In the genomic region with DNA sequence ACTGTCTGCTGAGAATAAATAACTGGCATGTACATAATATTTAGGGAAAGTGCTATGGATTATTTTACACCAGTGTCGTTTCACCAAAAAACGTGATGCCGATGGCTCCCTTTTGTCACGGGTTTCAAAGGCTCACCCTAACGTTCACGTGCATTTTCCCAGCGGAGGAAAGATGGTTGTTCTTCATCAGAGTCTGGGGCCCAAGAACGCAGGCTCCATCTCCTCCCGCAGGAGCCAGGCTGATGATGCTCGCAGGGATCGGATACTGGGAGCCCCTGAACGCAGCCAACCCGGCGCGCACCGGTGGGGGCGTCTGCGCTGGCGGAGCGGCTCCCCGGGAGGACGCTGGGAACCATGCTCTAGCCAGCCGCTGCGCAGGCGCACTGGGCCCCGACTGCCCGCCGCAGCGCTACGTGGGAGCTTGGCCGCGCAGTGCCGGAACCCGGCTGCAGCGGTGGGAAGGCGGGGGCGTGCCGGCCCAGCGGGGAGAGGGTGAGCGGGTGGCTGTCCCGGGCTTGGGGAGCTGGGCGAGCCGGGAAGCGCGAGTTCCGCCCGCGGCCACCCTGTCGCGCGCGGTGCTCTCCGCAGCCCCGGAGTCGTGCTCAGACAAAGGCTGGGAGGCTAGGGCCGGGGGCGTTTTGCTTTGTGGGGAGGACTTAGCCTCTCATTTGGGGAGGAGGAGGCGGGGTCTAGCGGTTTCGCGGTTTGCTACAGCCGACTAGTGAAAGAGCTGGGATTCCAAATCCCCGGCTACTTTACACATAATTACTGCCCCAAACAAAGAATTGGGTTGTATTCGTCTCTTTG, we compare ENCODE assay signal across 8 cellular contexts. TPM values are rescaled to one million over a fixed set of nuclear protein-coding genes. Genes with fewer than 3 reads are reported as not detected.
A peak's percentile ranks its signal among the peaks of the same experiment; 100 is the strongest.
DNase-seq lines count a peak whose midpoint lies in the region; ATAC-seq, FAIRE-seq and TF ChIP-seq lines count a peak whose summit lies in the region.

Gene ZFP69B, plus strand, starts transcription at position 793 of the 807 bp plus-strand sequence. CDS start 486 bp downstream, outside the sequence.

- no peaks in the 10 kb centered on the region for H3K27me3 Mint-ChIP-seq in T-helper 17 cell

- FAIRE-seq in GM12892 (lab: Jason Lieb, UNC) (peak; percentile 97), urothelium cell line (lab: Jason Lieb, UNC) (peak; percentile 88)

- peak within 1 kb of the TSS; percentile 90 for H3K4me3 Mint-ChIP-seq in T-helper 17 cell

- ATAC-seq in HG02870 (IDR thresholded peaks at IDR 0.05; ENCODE audit: unreplicated experiment): peak; percentile 70
- peak; percentile 82 for ATAC-seq in T-helper 17 cell
- peak; percentile 100 for ATAC-seq in right cardiac atrium

- peak within 1 kb of the TSS; percentile 39 for H3K27ac ChIP-seq in right cardiac atrium (ENCODE audit: low read length)

- peak within 1 kb of the TSS; percentile 70 for H3K4me3 ChIP-seq in right cardiac atrium (ENCODE audit: low read length)

- peaks cover 7% of the 10 kb centered on the region for H3K9me3 ChIP-seq in T-helper 17 cell (ENCODE audit: control insufficient read depth, low read length, poor library complexity, severe bottlenecking)
- no peaks in the 10 kb centered on the region for H3K9me3 ChIP-seq in right cardiac atrium (ENCODE audit: control insufficient read depth, low read length)

- TF ChIP-seq POLR2A in GM12892 (IDR thresholded peaks at IDR 0.05; ENCODE audit: low read depth, low read length): peak; percentile 82; the same call in 1 of the 2 replicates

- H3K4me1 ChIP-seq in right cardiac atrium (ENCODE audit: control insufficient read depth, insufficient read depth, low read length): peaks cover 3% of the 10 kb centered on the region

- no peaks in the 10 kb centered on the region for H3K27me3 ChIP-seq in right cardiac atrium (ENCODE audit: control insufficient read depth, insufficient read depth)

- H3K36me3 Mint-ChIP-seq in T-helper 17 cell (ENCODE audit: low read depth): peaks cover 1% of the 10 kb centered on the region

- H3K4me1 Mint-ChIP-seq in T-helper 17 cell: peaks cover 10% of the 10 kb centered on the region

- DNase-seq in GM12892 (ENCODE audit: insufficient read length): peak; percentile 93
- DNase-seq in NCI-H1694 (lab: John Stamatoyannopoulos, UW): peak; percentile 81
- DNase-seq in T-helper 17 cell: peak; percentile 73 to 80 (median 78)
- DNase-seq in anterior cingulate cortex (lab: John Stamatoyannopoulos, UW): peak; percentile 41 to 92 (median 84)
- DNase-seq in right cardiac atrium: peak; percentile 95 to 98 (median 97)
- peak; percentile 66 for DNase-seq in pulmonary artery endothelial cell (ENCODE audit: low read depth, low spot score)
- peak; percentile 100 for DNase-seq in urothelium cell line (ENCODE audit: low spot score)

- intact Hi-C loops in right cardiac atrium (cut with DNase I): no loop called here

- H3K27ac Mint-ChIP-seq in T-helper 17 cell: peak within 1 kb of the TSS; percentile 92

- under 1% methylated on average over 64 of the region's 64 CpGs for WGBS in right cardiac atrium

RNA-seq across cellular contexts. Expression of gene ZFP69B, which starts in this region (rescaled TPM):
- 2.8 TPM for polyA plus RNA-seq in GM12892 (2012; ENCODE audit: missing spikeins)
- total RNA-seq in T-helper 17 cell (1 to 10 TPM; 2.1 to 2.8 TPM), right cardiac atrium (1 to 10 TPM in 3 of 4 donors, under 1 TPM in 1; 0.63 to 1.2 (median 1.1) TPM), pulmonary artery endothelial cell (2.6 and 2.8 TPM in 2 replicates)
- 0.29 TPM for polyA plus RNA-seq in right cardiac atrium

Comparison
In these comparisons a context has a peak if more than half of its experiments do, and no peak if none do; other contexts are left out.
1. Peak in every context shown above with its lines: DNase-seq, ATAC-seq, H3K4me3 ChIP-seq and H3K27ac ChIP-seq.